8 cellular contexts compared by ENCODE assay signal in the genomic region with DNA sequence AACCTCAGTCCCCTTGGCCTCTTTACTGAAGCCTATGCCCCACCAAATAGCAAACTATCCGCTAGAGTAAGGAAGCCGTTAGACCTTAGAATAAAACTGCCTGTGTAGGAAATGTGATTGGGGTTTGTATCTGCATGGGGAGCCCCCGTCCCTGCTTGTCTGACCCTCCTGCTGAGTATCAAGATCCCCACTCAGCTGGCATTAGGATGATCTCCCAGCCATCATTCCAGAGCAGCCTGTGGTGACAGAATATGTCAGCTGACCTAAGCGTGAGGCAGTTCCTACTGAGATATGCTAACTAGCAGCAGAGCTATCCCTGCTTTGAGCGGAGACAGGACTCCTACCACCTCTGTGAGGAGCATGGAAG. TPM values are rescaled to one million over a fixed set of nuclear protein-coding genes. Genes with fewer than 3 reads are reported as not detected.
A peak's percentile ranks its signal among the peaks of the same experiment; 100 is the strongest.
DNase-seq lines count a peak whose midpoint lies in the region; ATAC-seq and TF ChIP-seq lines count a peak whose summit lies in the region.

No MANE protein-coding gene starts in this region.

- H3K4me1 Mint-ChIP-seq in Calu3 (ENCODE audit: low read depth, unreplicated experiment) (peaks cover 24% of the 10 kb centered on the region), nephron progenitor cell (peaks cover 32% of the 10 kb centered on the region)
- H3K4me1 Mint-ChIP-seq in activated naive CD4-positive, alpha-beta T cell treated with anti-CD3 and anti-CD28 coated beads, Interleukin-2, amount 50 U/mL, for 24 hours, result peaks cover 41% of the 10 kb centered on the region

- peak overlapping the region; percentile 96 for H3K4me3 Mint-ChIP-seq in Calu3 (ENCODE audit: low read depth, unreplicated experiment)
- H3K4me3 Mint-ChIP-seq in activated naive CD4-positive, alpha-beta T cell treated with anti-CD3 and anti-CD28 coated beads, Interleukin-2, amount 50 U/mL, for 24 hours, result peak overlapping the region; percentile 97
- H3K4me3 Mint-ChIP-seq in nephron progenitor cell, result peak overlapping the region; percentile 97

- H3K27me3 Mint-ChIP-seq in Calu3 (ENCODE audit: unreplicated experiment), result no peaks in the 10 kb centered on the region
- no peaks in the 10 kb centered on the region for H3K27me3 Mint-ChIP-seq in activated naive CD4-positive, alpha-beta T cell treated with anti-CD3 and anti-CD28 coated beads, Interleukin-2, amount 50 U/mL, for 24 hours
- H3K27me3 Mint-ChIP-seq in nephron progenitor cell (ENCODE audit: low read depth, poor library complexity), result peaks cover 8% of the 10 kb centered on the region

- peak; percentile 31 for ATAC-seq in GM21723 (IDR thresholded peaks at IDR 0.05; ENCODE audit: unreplicated experiment)
- no peak for ATAC-seq in HG03045 (IDR thresholded peaks at IDR 0.05; ENCODE audit: unreplicated experiment)

- CTCF ChIA-PET in Calu3 (lab: Charles Lee), result interaction anchor here (0.5 to 1.7 kb wide), 10 partner anchors 9 to 199 kb away, joined by 3 to 10 read pairs (median 4); a partner anchor contains a TSS

- BruUV-seq in Calu3 (replicated peaks; lab: Mats Ljungman, UMichigan), result TSS peak; percentile 98

- H3K9me3 Mint-ChIP-seq in Calu3 (ENCODE audit: low read depth, unreplicated experiment), result no peaks in the 10 kb centered on the region
- no peaks in the 10 kb centered on the region for H3K9me3 Mint-ChIP-seq in activated naive CD4-positive, alpha-beta T cell treated with anti-CD3 and anti-CD28 coated beads, Interleukin-2, amount 50 U/mL, for 24 hours
- no peaks in the 10 kb centered on the region for H3K9me3 Mint-ChIP-seq in nephron progenitor cell

- intact Hi-C loops in Calu3 (cut with micrococcal nuclease; ENCODE audit: unreplicated experiment), result no loop called here

- TF ChIP-seq CTCF in Calu3 (IDR thresholded peaks at IDR 0.05; ENCODE audit: unreplicated experiment) (no peak), nephron progenitor cell (IDR thresholded peaks at IDR 0.05) (no peak)

- H3K36me3 Mint-ChIP-seq in Calu3 (ENCODE audit: insufficient read depth, unreplicated experiment), result peaks cover 21% of the 10 kb centered on the region
- peaks cover 2% of the 10 kb centered on the region for H3K36me3 Mint-ChIP-seq in activated naive CD4-positive, alpha-beta T cell treated with anti-CD3 and anti-CD28 coated beads, Interleukin-2, amount 50 U/mL, for 24 hours
- H3K36me3 Mint-ChIP-seq in nephron progenitor cell (ENCODE audit: low read depth), result peaks cover 18% of the 10 kb centered on the region

- DNase-seq in Calu3, result peak; percentile 22
- peak; percentile 8 for DNase-seq in NCI-H2227 treated with DMSO at 0.1 percent for 48 hours (lab: John Stamatoyannopoulos, UW)
- DNase-seq in germinal center (ENCODE audit: low spot score), result peak; percentile 15
- peak; percentile 17 for DNase-seq in nephron progenitor cell
- DNase-seq in activated gamma-delta T cell treated with Interleukin-2 at 50 U/mL for 16 hours, result no peak

- H3K27ac Mint-ChIP-seq in Calu3 (ENCODE audit: unreplicated experiment), result peak overlapping the region; percentile 80
- peak overlapping the region; percentile 97 for H3K27ac Mint-ChIP-seq in activated naive CD4-positive, alpha-beta T cell treated with anti-CD3 and anti-CD28 coated beads, Interleukin-2, amount 50 U/mL, for 24 hours
- H3K27ac Mint-ChIP-seq in nephron progenitor cell, result peak overlapping the region; percentile 96

RNA-seq across cellular contexts. Expression of a gene that starts 0.6 kb away (rescaled TPM):
- 23.9 and 25.6 TPM in 2 replicates for total RNA-seq in Calu3 (2022)

RNA-seq across cellular contexts. Expression of a gene that starts 53.1 kb away (rescaled TPM):
- total RNA-seq in Calu3 (2022), result 0.66 and 0.68 TPM in 2 replicates

RNA-seq across cellular contexts. Expression of a gene that starts 53.2 kb away (rescaled TPM):
- 22.6 and 23.0 TPM in 2 replicates for total RNA-seq in Calu3 (2022)

RNA-seq across cellular contexts. Expression of a gene that starts 59.0 kb away (rescaled TPM):
- 9.5 and 12.3 TPM in 2 replicates for total RNA-seq in Calu3 (2022)

RNA-seq across cellular contexts. Expression of a gene that starts 59.7 kb away (rescaled TPM):
- total RNA-seq in Calu3 (2022), result 44.0 and 49.9 TPM in 2 replicates
